31 cellular contexts compared by ENCODE assay signal in the genomic region with DNA sequence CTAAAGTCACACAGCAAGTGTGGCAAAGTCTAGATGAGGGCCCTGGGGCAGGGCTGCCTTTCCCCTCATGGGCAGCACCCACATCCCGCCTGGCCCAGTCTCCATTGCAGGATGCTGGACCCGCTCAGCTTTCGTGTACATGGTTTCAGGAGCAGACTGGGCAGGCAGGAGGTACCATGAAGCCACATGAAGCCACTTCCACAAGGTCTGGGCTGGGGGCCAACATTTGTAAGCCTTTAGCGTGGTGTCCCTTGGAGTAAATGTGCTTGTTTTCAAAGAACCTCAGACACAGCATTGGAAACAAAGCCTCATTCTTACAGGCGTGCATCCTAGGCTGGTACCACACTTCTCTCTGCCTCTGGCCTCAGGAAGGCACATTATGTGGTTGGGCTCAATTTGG. TPM values are rescaled to one million over a fixed set of nuclear protein-coding genes. Genes with fewer than 3 reads are reported as not detected.
DNase-seq lines count a peak whose midpoint lies in the region; ATAC-seq, FAIRE-seq and TF ChIP-seq lines count a peak whose summit lies in the region.
"Had no signal": no experiment of that assay in that cellular context is flagged by ENCODE, and none has a peak within 500 bp of the region (broad histone marks: within the 10 kb centered on the region; RNA-seq: fewer than 3 reads in every experiment).

No MANE protein-coding gene starts in this region.

- H3K79me2 ChIP-seq in HepG2 (ENCODE audit: insufficient read depth, low read length), result no peaks in the 10 kb centered on the region

- H3K36me3 Mint-ChIP-seq in progenitor cell of endocrine pancreas (ENCODE audit: insufficient read depth), result peaks cover 5% of the 10 kb centered on the region
- no peaks in the 10 kb centered on the region for H3K36me3 Mint-ChIP-seq in activated CD4-positive, alpha-beta T cell treated with anti-CD3 and anti-CD28 coated beads, Interleukin-2, amount 10 ng/mL, durations not matched to agents 7 days and 5 days (ENCODE audit: low read depth)
- H3K36me3 Mint-ChIP-seq: activated naive CD8-positive, alpha-beta T cell treated with anti-CD3 and anti-CD28 coated beads, Interleukin-2, amount 10 ng/mL, durations not matched to agents 7 days and 5 days; CD8-positive, alpha-beta memory T cell; naive B cell had no signal

- no peak overlapping the region for H2AFZ ChIP-seq in HepG2 (ENCODE audit: low read length)

- ATAC-seq in HepG2 (no peak), right lobe of liver (no peak)
- ATAC-seq: activated CD4-positive, alpha-beta T cell treated with anti-CD3 and anti-CD28 coated beads for 36 hours; heart left ventricle had no signal

- no peak overlapping the region for H3K4me3 ChIP-seq in HepG2 (replicated peaks in 1 of 3; ENCODE audit: insufficient read depth in 1 of 3, low read depth in 2 of 3, low read length in 3 of 3)
- H3K4me3 ChIP-seq in right lobe of liver, result no peak overlapping the region
- H3K4me3 ChIP-seq: heart left ventricle, skin epidermis, stomach, tibial artery had no signal

- no peaks in the 10 kb centered on the region for H4K20me1 ChIP-seq in HepG2 (ENCODE audit: insufficient read depth, low read length)

- no peak for TF ChIP-seq POLR2A in HepG2 (IDR thresholded peaks at IDR 0.05; ENCODE audit: insufficient read depth in 1 of 2, low read depth in 2 of 2, low read length in 2 of 2)
- TF ChIP-seq POLR2A in right lobe of liver (IDR thresholded peaks at IDR 0.05), result no peak

- no peak for TF ChIP-seq RAD21 in HepG2 (CRISPR knock-in tag; IDR thresholded peaks at IDR 0.05)

- 93% methylated on average over 2 of the region's 5 CpGs for WGBS in HepG2 (ENCODE audit: low lambda C conversion rate)
- WGBS in right lobe of liver (ENCODE audit: insufficient coverage, low coverage, low lambda C conversion rate, missing lambda C conversion rate), result 89% methylated on average over 3 of the region's 5 CpGs

- H3K27ac ChIP-seq in HepG2 (ENCODE audit: extremely low read length, insufficient read depth, low read length) (no peak overlapping the region), right lobe of liver (no peak overlapping the region)
- H3K27ac ChIP-seq: epithelial cell of prostate, heart left ventricle, stomach had no signal

- no peaks in the 10 kb centered on the region for H3K9me3 ChIP-seq in HepG2 (ENCODE audit: low read length)
- no peaks in the 10 kb centered on the region for H3K9me3 ChIP-seq in right lobe of liver
- H3K9me3 ChIP-seq: heart left ventricle, stomach, tibial artery had no signal

- in situ Hi-C loops in HepG2 (cut with HindIII; ENCODE audit: extremely low pct_ligation_motif_present, low pct_unique_long_range_greater_than_20kb), result loop anchor here (5.0 to 25.0 kb wide), 2 partner anchors 138 to 398 kb away; no protein-coding TSS in a partner anchor

- FAIRE-seq in HepG2 (lab: Jason Lieb, UNC) (no peak), urothelium cell line (lab: Jason Lieb, UNC) (no peak)
- FAIRE-seq: A204.1 had no signal

- POLR2A ChIA-PET in HepG2 (lab: Yijun Ruan, JAX), result no interaction called here
- POLR2A ChIA-PET in activated CD4-positive, alpha-beta T cell treated with anti-CD3 and anti-CD28 coated beads, Interleukin-2, amount 10 ng/mL, durations not matched to agents 7 days and 5 days (lab: Charles Lee), result no interaction called here

- BruUV-seq in HepG2 (replicated peaks; lab: Mats Ljungman, UMichigan), result no TSS peak

- H3K9me3 Mint-ChIP-seq in progenitor cell of endocrine pancreas (ENCODE audit: low read depth), result no peaks in the 10 kb centered on the region
- no peaks in the 10 kb centered on the region for H3K9me3 Mint-ChIP-seq in activated CD4-positive, alpha-beta T cell treated with anti-CD3 and anti-CD28 coated beads, Interleukin-2, amount 10 ng/mL, durations not matched to agents 7 days and 5 days
- H3K9me3 Mint-ChIP-seq: activated naive CD8-positive, alpha-beta T cell treated with anti-CD3 and anti-CD28 coated beads, Interleukin-2, amount 10 ng/mL, durations not matched to agents 7 days and 5 days; CD8-positive, alpha-beta memory T cell; H9; naive B cell had no signal

- TF ChIP-seq EP300 in HepG2 (IDR thresholded peaks at IDR 0.05; ENCODE audit: low read depth in 2 of 2, low read length in 2 of 2) (no peak), HepG2 (CRISPR knock-in tag; IDR thresholded peaks at IDR 0.05; ENCODE audit: borderline replicate concordance) (no peak)

- H3K27ac Mint-ChIP-seq in progenitor cell of endocrine pancreas, result no peak overlapping the region
- no peak overlapping the region for H3K27ac Mint-ChIP-seq in activated CD4-positive, alpha-beta T cell treated with anti-CD3 and anti-CD28 coated beads, Interleukin-2, amount 10 ng/mL, durations not matched to agents 7 days and 5 days
- H3K27ac Mint-ChIP-seq: activated CD4-positive, alpha-beta T cell treated with anti-CD3 and anti-CD28 coated beads for 36 hours; activated naive CD8-positive, alpha-beta T cell treated with anti-CD3 and anti-CD28 coated beads, Interleukin-2, amount 10 ng/mL, durations not matched to agents 7 days and 5 days; CD8-positive, alpha-beta memory T cell had no signal

- no peaks in the 10 kb centered on the region for H3K27me3 Mint-ChIP-seq in progenitor cell of endocrine pancreas
- H3K27me3 Mint-ChIP-seq in activated CD4-positive, alpha-beta T cell treated with anti-CD3 and anti-CD28 coated beads, Interleukin-2, amount 10 ng/mL, durations not matched to agents 7 days and 5 days, result no peaks in the 10 kb centered on the region
- H3K27me3 Mint-ChIP-seq: activated CD4-positive, alpha-beta T cell treated with anti-CD3 and anti-CD28 coated beads for 36 hours had no signal

- CTCF ChIA-PET in HepG2 (lab: Yijun Ruan, JAX; ENCODE audit: low intra/inter-chr PET ratio, low total read pairs), result no interaction called here
- CTCF ChIA-PET in activated CD4-positive, alpha-beta T cell treated with anti-CD3 and anti-CD28 coated beads, Interleukin-2, amount 10 ng/mL, durations not matched to agents 7 days and 5 days (lab: Charles Lee), result interaction anchor here (1.4 to 4.5 kb wide), 2 partner anchors 23 to 137 kb away, joined by 3 to 19 read pairs; no protein-coding TSS in a partner anchor

- H3K27me3 ChIP-seq in HepG2 (ENCODE audit: control insufficient read depth in 1 of 2, insufficient read depth in 2 of 2, low read length in 2 of 2) (no peaks in the 10 kb centered on the region), right lobe of liver (no peaks in the 10 kb centered on the region)
- H3K27me3 ChIP-seq: heart left ventricle, stomach, tibial artery had no signal

- intact Hi-C loops in HepG2 (cut with micrococcal nuclease; ENCODE audit: unreplicated experiment) (loop anchor here (5.0 kb wide), 1 partner anchor 123 kb away; a partner anchor contains a TSS), right lobe of liver (cut with DNase I) (loop anchor here (5.0 to 10.0 kb wide), 3 partner anchors 128 to 148 kb away; no protein-coding TSS in a partner anchor)

- TF ChIP-seq CTCF in HepG2 (CRISPR knock-in tag; IDR thresholded peaks at IDR 0.05) (no peak), right lobe of liver (IDR thresholded peaks at IDR 0.05) (no peak), progenitor cell of endocrine pancreas (IDR thresholded peaks at IDR 0.05; ENCODE audit: unreplicated experiment) (no peak)

- H3K4me2 ChIP-seq in HepG2 (ENCODE audit: low read depth, low read length), result no peak overlapping the region

- peaks cover 43 to 67% of the 10 kb centered on the region in 2 experiments for H3K36me3 ChIP-seq in HepG2 (replicated peaks in 1 of 2; ENCODE audit: control insufficient read depth in 1 of 2, insufficient read depth in 2 of 2, low read length in 2 of 2)
- peaks cover 4 to 53% (median 26%) of the 10 kb centered on the region in 4 donors for H3K36me3 ChIP-seq in right lobe of liver

- no peak overlapping the region for H3K4me3 Mint-ChIP-seq in progenitor cell of endocrine pancreas (ENCODE audit: low read depth)
- no peak overlapping the region for H3K4me3 Mint-ChIP-seq in activated CD4-positive, alpha-beta T cell treated with anti-CD3 and anti-CD28 coated beads, Interleukin-2, amount 10 ng/mL, durations not matched to agents 7 days and 5 days
- H3K4me3 Mint-ChIP-seq: activated CD4-positive, alpha-beta T cell treated with anti-CD3 and anti-CD28 coated beads for 36 hours; activated naive CD8-positive, alpha-beta T cell treated with anti-CD3 and anti-CD28 coated beads, Interleukin-2, amount 10 ng/mL, durations not matched to agents 7 days and 5 days; CD8-positive, alpha-beta memory T cell; H9; naive B cell had no signal

- H3K9ac ChIP-seq in HepG2 (ENCODE audit: insufficient read depth, low read depth, low read length), result no peak overlapping the region

- DNase-seq in HepG2 (ENCODE audit: low spot score) (no peak), right lobe of liver (no peak), cerebellar cortex (ENCODE audit: low spot score) (peak; percentile 46), mesenteric fat pad (ENCODE audit: low spot score) (peak; percentile 53), progenitor cell of endocrine pancreas (ENCODE audit: low spot score, unreplicated experiment) (no peak), NCI-H146 (lab: John Stamatoyannopoulos, UW) (no peak), urothelium cell line (ENCODE audit: low spot score) (no peak)
- DNase-seq in activated CD4-positive, alpha-beta T cell treated with anti-CD3 and anti-CD28 coated beads, Interleukin-2, amount 10 ng/mL, durations not matched to agents 7 days and 5 days, result no peak
- DNase-seq: activated CD4-positive, alpha-beta T cell treated with anti-CD3 and anti-CD28 coated beads for 36 hours; activated CD8-positive, alpha-beta memory T cell treated with anti-CD3 and anti-CD28 coated beads for 24 hours; activated gamma-delta T cell; activated naive CD8-positive, alpha-beta T cell treated with anti-CD3 and anti-CD28 coated beads, Interleukin-2, amount 10 ng/mL, durations not matched to agents 7 days and 5 days; activated T-cell treated with anti-CD3 and anti-CD28 coated beads, Interleukin-2, amount 50 U/mL, for 1 hour; AML-193; CD8-positive, alpha-beta memory T cell; cerebellar nuclear complex; DMS153; effector CD4-positive, alpha-beta T cell; H9; mammary epithelial cell; naive B cell; NCI-H1092 treated with DMSO at 0.1 percent for 48 hours; NCI-H187 treated with DMSO at 0.1 percent for 48 hours; NCI-H226; NCI-H774; stomach; tibial artery had no signal

- H3K4me1 ChIP-seq in HepG2 (ENCODE audit: insufficient read depth, low read length) (peaks cover 23% of the 10 kb centered on the region), right lobe of liver (peaks cover 0 to 19% (median 7%) of the 10 kb centered on the region in 4 donors)

- peaks cover 3% of the 10 kb centered on the region for H3K4me1 Mint-ChIP-seq in progenitor cell of endocrine pancreas (ENCODE audit: low read depth)
- H3K4me1 Mint-ChIP-seq in activated CD4-positive, alpha-beta T cell treated with anti-CD3 and anti-CD28 coated beads, Interleukin-2, amount 10 ng/mL, durations not matched to agents 7 days and 5 days, result peaks cover 7% of the 10 kb centered on the region

RNA-seq across cellular contexts. Expression of a gene that starts 34.5 kb away (rescaled TPM):
- total RNA-seq in HepG2 (2016; rRNA removed; fragmentation: Illumina TruSeq; extraction: Trizol), result 74.2 and 117 TPM in 2 replicates
- total RNA-seq in HepG2 (2016; cell fraction: cytosol; rRNA removed; fragmentation: Illumina TruSeq; extraction: Trizol; ENCODE audit: low read depth), result 28.7 and 31.7 TPM in 2 replicates
- total RNA-seq in HepG2 (2016; cell fraction: insoluble cytoplasmic fraction; rRNA removed; fragmentation: Illumina TruSeq; extraction: Trizol), result 78.4 and 116 TPM in 2 replicates
- total RNA-seq in HepG2 (2016; cell fraction: membrane; rRNA removed; fragmentation: Illumina TruSeq; extraction: Trizol), result 34.6 and 40.8 TPM in 2 replicates
- 44.6 and 58.8 TPM in 2 replicates for total RNA-seq in HepG2 (2016; cell fraction: nucleus; rRNA removed; fragmentation: Illumina TruSeq; extraction: Trizol)
- polyA plus RNA-seq in HepG2 (2011; rRNA removed), result 45.6 and 52.7 TPM in 2 replicates
- polyA plus RNA-seq in HepG2 (2011; cell fraction: cytosol; rRNA removed), result 38.1 and 45.2 TPM in 2 replicates
- polyA plus RNA-seq in HepG2 (2011; cell fraction: nucleus; rRNA removed), result 17.0 and 19.5 TPM in 2 replicates
- polyA plus RNA-seq in HepG2 (2012), result 35.5 and 38.6 TPM in 2 replicates
- 5.6 and 7.5 TPM in 2 replicates for polyA plus RNA-seq in HepG2 (2016; cell fraction: cytosol; fragmentation: Illumina TruSeq; extraction: Trizol; ENCODE audit: low read depth)
- polyA plus RNA-seq in HepG2 (2016; cell fraction: insoluble cytoplasmic fraction; fragmentation: Illumina TruSeq; extraction: Trizol; ENCODE audit: low read depth), result 104 and 112 TPM in 2 replicates
- polyA plus RNA-seq in HepG2 (2016; cell fraction: membrane; fragmentation: Illumina TruSeq; extraction: Trizol; ENCODE audit: low read depth), result 11.5 and 11.6 TPM in 2 replicates
- 57.0 and 64.6 TPM in 2 replicates for polyA plus RNA-seq in HepG2 (2016; cell fraction: nucleus; fragmentation: Illumina TruSeq; extraction: Trizol; ENCODE audit: insufficient read depth, low read depth)
- polyA minus RNA-seq in HepG2 (2011; rRNA and poly(A)+ RNA removed; ENCODE audit: low replicate concordance), result 37.2 and 57.0 TPM in 2 replicates
- polyA minus RNA-seq in HepG2 (2011; cell fraction: cytosol; rRNA and poly(A)+ RNA removed), result 89.0 and 103 TPM in 2 replicates
- 47.1 and 56.3 TPM in 2 replicates for polyA minus RNA-seq in HepG2 (2011; cell fraction: nucleus; rRNA and poly(A)+ RNA removed)
- 10 to 100 TPM; 17.5 to 29.9 (median 25.5) TPM for total RNA-seq in right lobe of liver
- 20.8 TPM for total RNA-seq in mesenteric fat pad
- total RNA-seq in progenitor cell of endocrine pancreas, result 49.0 and 50.3 TPM in 2 replicates
- 10 to 100 TPM; 26.9 to 27.8 TPM for total RNA-seq in activated CD4-positive, alpha-beta T cell treated with anti-CD3 and anti-CD28 coated beads, Interleukin-2, amount 10 ng/mL, durations not matched to agents 7 days and 5 days

Comparison
In these comparisons a context has a peak if more than half of its experiments do, and no peak if none do; other contexts are left out.
1. DNase-seq: peak in cerebellar cortex (single experiment) and mesenteric fat pad (single experiment); none in HepG2 (single experiment), right lobe of liver (0 of 3), progenitor cell of endocrine pancreas (single experiment), activated CD4-positive, alpha-beta T cell treated with anti-CD3 and anti-CD28 coated beads, Interleukin-2, amount 10 ng/mL, durations not matched to agents 7 days and 5 days (single experiment), NCI-H146 (single experiment) and urothelium cell line (single experiment).